Comparison of ENCODE assay signal across 16 cellular contexts in genomic region chr2:159086332-159086731, GRCh38.
DNase-seq lines count a peak whose midpoint lies in the region; ATAC-seq and TF ChIP-seq lines count a peak whose summit lies in the region.
"Had no signal": no experiment of that assay in that cellular context is flagged by ENCODE, and none has a peak within 500 bp of the region (broad histone marks: within the 10 kb centered on the region; RNA-seq: fewer than 3 reads in every experiment).

No MANE protein-coding gene starts in this region.

- no peaks in the 10 kb centered on the region for H3K9me3 Mint-ChIP-seq in activated CD4-positive, alpha-beta T cell treated with anti-CD3 and anti-CD28 coated beads, Interleukin-2, amount 10 ng/mL, durations not matched to agents 24 days and 14 days
- H3K9me3 Mint-ChIP-seq: activated B cell treated with CpG ODN at 0.5 μM for 24 hours had no signal

- TF ChIP-seq CTCF in heart left ventricle (IDR thresholded peaks at IDR 0.05) (no peak), transverse colon (IDR thresholded peaks at IDR 0.05) (no peak)

- H3K4me1 ChIP-seq in heart left ventricle, result peaks cover 29 to 98% (median 85%) of the 10 kb centered on the region in 12 donors
- peaks cover 14 to 53% (median 22%) of the 10 kb centered on the region in 4 donors for H3K4me1 ChIP-seq in transverse colon

- peak in 1 of 5 donors; percentile 45 for DNase-seq in heart left ventricle
- DNase-seq in Right ventricle myocardium inferior (ENCODE audit: missing footprints), result no peak
- peak; percentile 39 for DNase-seq in NCI-H82 treated with DMSO at 0.1 percent for 48 hours (lab: John Stamatoyannopoulos, UW; ENCODE audit: unreplicated experiment)
- peak; percentile 40 for DNase-seq in fibroblast of peridontal ligament (ENCODE audit: extremely low read depth)
- peak; percentile 21 for DNase-seq in transverse colon
- no peak for DNase-seq in kidney glomerular epithelial cell (lab: John Stamatoyannopoulos, UW)
- DNase-seq in activated CD4-positive, alpha-beta T cell treated with anti-CD3 and anti-CD28 coated beads, Interleukin-2, amount 10 ng/mL, durations not matched to agents 24 days and 14 days, result no peak
- DNase-seq: activated B cell treated with CpG ODN at 0.5 μM for 24 hours; activated CD8-positive, alpha-beta memory T cell treated with anti-CD3 and anti-CD28 coated beads, Interleukin-2, amount 50 U/mL, for 48 hours; foreskin keratinocyte; MV-4-11; naive B cell; retina; stimulated activated CD4-positive, alpha-beta T cell treated with anti-CD3 and anti-CD28 coated beads, Interleukin-4, amount 100 ng/mL, for 4 hours; stimulated activated naive CD4-positive, alpha-beta T cell had no signal

- WGBS in heart left ventricle, 4 donors, result 3 to 15% (median 9%) methylated on average over 1 of the region's 1 CpG
- 14 to 31% methylated on average over 1 of the region's 1 CpG for WGBS in transverse colon (ENCODE audit: low coverage in 1 of 2), 2 donors

- TF ChIP-seq EP300 in transverse colon (IDR thresholded peaks at IDR 0.05; ENCODE audit: low read depth), result no peak

- H3K36me3 ChIP-seq in heart left ventricle (no peaks in the 10 kb centered on the region), transverse colon (no peaks in the 10 kb centered on the region)

- H3K4me3 ChIP-seq in heart left ventricle (no peak overlapping the region), transverse colon (no peak overlapping the region)

- peaks cover 6% of the 10 kb centered on the region for H3K4me1 Mint-ChIP-seq in activated CD4-positive, alpha-beta T cell treated with anti-CD3 and anti-CD28 coated beads, Interleukin-2, amount 10 ng/mL, durations not matched to agents 24 days and 14 days

- no peaks in the 10 kb centered on the region for H3K36me3 Mint-ChIP-seq in activated CD4-positive, alpha-beta T cell treated with anti-CD3 and anti-CD28 coated beads, Interleukin-2, amount 10 ng/mL, durations not matched to agents 24 days and 14 days (ENCODE audit: low read depth)

- TF ChIP-seq POLR2A in heart left ventricle (IDR thresholded peaks at IDR 0.05) (no peak), transverse colon (IDR thresholded peaks at IDR 0.05) (no peak)

- H3K27ac ChIP-seq in heart left ventricle, result peak overlapping the region in 11 of 12 donors; percentile 30 to 85 (median 70)
- H3K27ac ChIP-seq in transverse colon, result peak overlapping the region in 1 of 4 donors; percentile 13
- H3K27ac ChIP-seq: foreskin keratinocyte had no signal

- intact Hi-C loops in heart left ventricle (cut with DNase I) (no loop called here), Right ventricle myocardium inferior (cut with DNase I) (no loop called here), transverse colon (cut with DNase I; ENCODE audit: low total_unique reads) (no loop called here)
- intact Hi-C loops in activated CD4-positive, alpha-beta T cell treated with anti-CD3 and anti-CD28 coated beads, Interleukin-2, amount 10 ng/mL, durations not matched to agents 24 days and 14 days (cut with micrococcal nuclease), result no loop called here

- H3K9me3 ChIP-seq in heart left ventricle (no peaks in the 10 kb centered on the region), transverse colon (no peaks in the 10 kb centered on the region)

- H3K27ac Mint-ChIP-seq in activated CD4-positive, alpha-beta T cell treated with anti-CD3 and anti-CD28 coated beads, Interleukin-2, amount 10 ng/mL, durations not matched to agents 24 days and 14 days, result no peak overlapping the region
- H3K27ac Mint-ChIP-seq: activated B cell treated with CpG ODN at 0.5 μM for 24 hours had no signal

- no peak overlapping the region for H3K4me3 Mint-ChIP-seq in activated CD4-positive, alpha-beta T cell treated with anti-CD3 and anti-CD28 coated beads, Interleukin-2, amount 10 ng/mL, durations not matched to agents 24 days and 14 days
- H3K4me3 Mint-ChIP-seq: activated B cell treated with CpG ODN at 0.5 μM for 24 hours had no signal

- H3K27me3 ChIP-seq in heart left ventricle (no peaks in the 10 kb centered on the region), transverse colon (no peaks in the 10 kb centered on the region)
- H3K27me3 ChIP-seq: foreskin keratinocyte had no signal

- no peaks in the 10 kb centered on the region for H3K27me3 Mint-ChIP-seq in activated CD4-positive, alpha-beta T cell treated with anti-CD3 and anti-CD28 coated beads, Interleukin-2, amount 10 ng/mL, durations not matched to agents 24 days and 14 days
- H3K27me3 Mint-ChIP-seq: activated B cell treated with CpG ODN at 0.5 μM for 24 hours had no signal

- in situ Hi-C loops in transverse colon (cut with MboI; ENCODE audit: low pct_ligation_motif_present in 1 of 4, low pct_unique_long_range_greater_than_20kb in 1 of 4, low sequenced_read_pairs in 3 of 4), result no loop called here

- ATAC-seq in heart left ventricle, result no peak
- no peak for ATAC-seq in Right ventricle myocardium inferior
- no peak for ATAC-seq in GM19328 (IDR thresholded peaks at IDR 0.05; ENCODE audit: unreplicated experiment)

Comparison
In these comparisons a context has a peak if more than half of its experiments do, and no peak if none do; other contexts are left out.
1. DNase-seq: peak in NCI-H82 treated with DMSO at 0.1 percent for 48 hours (single experiment), fibroblast of peridontal ligament (single experiment) and transverse colon (single experiment); none in Right ventricle myocardium inferior (single experiment), kidney glomerular epithelial cell (single experiment) and activated CD4-positive, alpha-beta T cell treated with anti-CD3 and anti-CD28 coated beads, Interleukin-2, amount 10 ng/mL, durations not matched to agents 24 days and 14 days (single experiment).